ENCODE assay signal across 1 cellular context in genomic region chr20:362271-363254, GRCh38.
TF ChIP-seq lines count a peak whose summit lies in the region.

No MANE protein-coding gene starts in this region.

TF ChIP-seq in SK-N-SH, 30 proteins besides CTCF, POLR2A, EP300 and RAD21 (continued from another document):
- TF ChIP-seq USF2 (IDR thresholded peaks at IDR 0.05; ENCODE audit: borderline replicate concordance, low read depth, low read length) (peak; percentile 44; the same call in 1 of the 2 replicates), SIN3A (IDR thresholded peaks at IDR 0.05; ENCODE audit: borderline replicate concordance, low read depth, low read length) (peak; percentile 63; the same call in 1 of the 2 replicates), USF1 (IDR thresholded peaks at IDR 0.05; ENCODE audit: borderline replicate concordance, low read depth) (peak; percentile 86; the same call in 1 of the 2 replicates), SMC3 (IDR thresholded peaks at IDR 0.05; ENCODE audit: low read depth, low read length) (peak; percentile 19; the same call in 1 of the 2 replicates), RXRA (IDR thresholded peaks at IDR 0.05; ENCODE audit: borderline replicate concordance, low read depth) (no peak), MXI1 (IDR thresholded peaks at IDR 0.05; ENCODE audit: low read depth, low read length) (peak; percentile 92)
- TF ChIP-seq, protein P1, sequence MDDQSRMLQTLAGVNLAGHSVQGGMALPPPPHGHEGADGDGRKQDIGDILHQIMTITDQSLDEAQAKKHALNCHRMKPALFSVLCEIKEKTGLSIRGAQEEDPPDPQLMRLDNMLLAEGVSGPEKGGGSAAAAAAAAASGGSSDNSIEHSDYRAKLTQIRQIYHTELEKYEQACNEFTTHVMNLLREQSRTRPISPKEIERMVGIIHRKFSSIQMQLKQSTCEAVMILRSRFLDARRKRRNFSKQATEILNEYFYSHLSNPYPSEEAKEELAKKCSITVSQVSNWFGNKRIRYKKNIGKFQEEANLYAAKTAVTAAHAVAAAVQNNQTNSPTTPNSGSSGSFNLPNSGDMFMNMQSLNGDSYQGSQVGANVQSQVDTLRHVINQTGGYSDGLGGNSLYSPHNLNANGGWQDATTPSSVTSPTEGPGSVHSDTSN (IDR thresholded peaks at IDR 0.05): peak; percentile 28; the same call in 1 of the 2 replicates
- TF ChIP-seq, protein P2, sequence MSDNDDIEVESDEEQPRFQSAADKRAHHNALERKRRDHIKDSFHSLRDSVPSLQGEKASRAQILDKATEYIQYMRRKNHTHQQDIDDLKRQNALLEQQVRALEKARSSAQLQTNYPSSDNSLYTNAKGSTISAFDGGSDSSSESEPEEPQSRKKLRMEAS (IDR thresholded peaks at IDR 0.05; ENCODE audit: low read depth): peak; percentile 96
